14 cellular contexts compared by ENCODE assay signal in the genomic region with DNA sequence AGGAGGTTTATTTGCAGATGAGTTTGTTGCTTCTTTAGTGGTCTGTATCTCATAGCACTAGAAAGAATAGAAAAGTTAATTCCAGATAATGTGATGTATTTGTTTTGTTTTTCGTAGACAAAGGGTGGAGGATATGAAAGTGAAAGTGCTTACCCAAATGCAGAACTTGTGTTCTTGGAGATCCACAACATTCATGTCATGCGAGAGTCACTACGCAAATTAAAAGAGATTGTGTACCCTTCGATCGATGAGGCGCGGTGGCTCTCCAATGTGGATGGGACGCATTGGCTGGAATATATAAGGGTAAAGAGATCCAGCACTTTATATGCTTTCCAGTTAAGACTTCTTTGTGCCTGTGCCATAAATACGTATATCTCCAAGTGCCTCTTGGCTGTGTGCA. TPM values are rescaled to one million over a fixed set of nuclear protein-coding genes. Genes with fewer than 3 reads are reported as not detected.
A peak's percentile ranks its signal among the peaks of the same experiment; 100 is the strongest.
DNase-seq lines count a peak whose midpoint lies in the region; ATAC-seq and TF ChIP-seq lines count a peak whose summit lies in the region.
"Had no signal": no experiment of that assay in that cellular context is flagged by ENCODE, and none has a peak within 500 bp of the region (broad histone marks: within the 10 kb centered on the region; RNA-seq: fewer than 3 reads in every experiment).

No MANE protein-coding gene starts in this region.

- DNase-seq in activated naive CD4-positive, alpha-beta T cell treated with anti-CD3 and anti-CD28 coated beads, Interleukin-2, amount 50 U/mL, for 16 hours: no peak
- peak; percentile 24 for DNase-seq in MV-4-11 (lab: John Stamatoyannopoulos, UW)
- no peak for DNase-seq in central memory CD8-positive, alpha-beta T cell (ENCODE audit: low spot score in 2 of 2)
- no peak for DNase-seq in osteoblast (ENCODE audit: insufficient read length, low spot score, missing footprints)
- DNase-seq in HuH-7 (ENCODE audit: low spot score): no peak
- DNase-seq: activated CD4-positive, CD25-positive, alpha-beta regulatory T cell treated with anti-CD3 and anti-CD28 coated beads, Interleukin-2, amount 50 U/mL, for 72 hours; esophagus squamous epithelium; NCI-H187 treated with DMSO at 0.1 percent for 48 hours; NCI-H82 had no signal

- H3K4me1 Mint-ChIP-seq in activated naive CD4-positive, alpha-beta T cell treated with anti-CD3 and anti-CD28 coated beads, Interleukin-2, amount 50 U/mL, for 24 hours: peaks cover 37% of the 10 kb centered on the region
- H3K4me1 Mint-ChIP-seq in central memory CD8-positive, alpha-beta T cell: peaks cover 28% of the 10 kb centered on the region

- H3K27me3 Mint-ChIP-seq in activated naive CD4-positive, alpha-beta T cell treated with anti-CD3 and anti-CD28 coated beads, Interleukin-2, amount 50 U/mL, for 24 hours: no peaks in the 10 kb centered on the region
- no peaks in the 10 kb centered on the region for H3K27me3 Mint-ChIP-seq in central memory CD8-positive, alpha-beta T cell

- H2AFZ ChIP-seq in osteoblast (ENCODE audit: low read length): no peak overlapping the region

- peaks cover 8% of the 10 kb centered on the region for H3K4me1 ChIP-seq in osteoblast (ENCODE audit: insufficient read depth, low read length)
- H3K4me1 ChIP-seq: esophagus squamous epithelium, vagina had no signal

- H4K20me1 ChIP-seq in osteoblast (ENCODE audit: insufficient read depth, low read length): no peaks in the 10 kb centered on the region

- no peaks in the 10 kb centered on the region for H3K27me3 ChIP-seq in osteoblast (ENCODE audit: insufficient read depth, low read length)
- H3K27me3 ChIP-seq: esophagus squamous epithelium, vagina had no signal

- no peak overlapping the region for H3K27ac ChIP-seq in osteoblast (ENCODE audit: low read depth, low read length)
- H3K27ac ChIP-seq: esophagus squamous epithelium, KMS-11, vagina had no signal

- no peaks in the 10 kb centered on the region for H3K9me3 Mint-ChIP-seq in activated naive CD4-positive, alpha-beta T cell treated with anti-CD3 and anti-CD28 coated beads, Interleukin-2, amount 50 U/mL, for 24 hours
- no peaks in the 10 kb centered on the region for H3K9me3 Mint-ChIP-seq in central memory CD8-positive, alpha-beta T cell

- H3K36me3 ChIP-seq in osteoblast (ENCODE audit: insufficient read depth, low read length): peaks cover 23% of the 10 kb centered on the region

- no peak overlapping the region for H3K4me3 ChIP-seq in osteoblast (ENCODE audit: insufficient read depth, low read length)
- H3K4me3 ChIP-seq: esophagus squamous epithelium, vagina had no signal

- peak overlapping the region; percentile 52 for H3K4me3 Mint-ChIP-seq in activated naive CD4-positive, alpha-beta T cell treated with anti-CD3 and anti-CD28 coated beads, Interleukin-2, amount 50 U/mL, for 24 hours
- no peak overlapping the region for H3K4me3 Mint-ChIP-seq in central memory CD8-positive, alpha-beta T cell

- peaks cover 23% of the 10 kb centered on the region for H3K36me3 Mint-ChIP-seq in activated naive CD4-positive, alpha-beta T cell treated with anti-CD3 and anti-CD28 coated beads, Interleukin-2, amount 50 U/mL, for 24 hours
- peaks cover 56% of the 10 kb centered on the region for H3K36me3 Mint-ChIP-seq in central memory CD8-positive, alpha-beta T cell (ENCODE audit: insufficient read depth)

- H3K9me3 ChIP-seq in osteoblast (ENCODE audit: low read depth, low read length): no peaks in the 10 kb centered on the region
- H3K9me3 ChIP-seq: esophagus squamous epithelium, vagina had no signal

- no peak overlapping the region for H3K27ac Mint-ChIP-seq in activated naive CD4-positive, alpha-beta T cell treated with anti-CD3 and anti-CD28 coated beads, Interleukin-2, amount 50 U/mL, for 24 hours
- H3K27ac Mint-ChIP-seq in central memory CD8-positive, alpha-beta T cell (ENCODE audit: low read depth): peak overlapping the region; percentile 52

- TF ChIP-seq CTCF in osteoblast (IDR thresholded peaks at IDR 0.05; ENCODE audit: extremely low read depth, low read depth, low read length): no peak

- no peaks in the 10 kb centered on the region for H3K79me2 ChIP-seq in osteoblast (ENCODE audit: insufficient read depth, low read length)

- ATAC-seq in central memory CD8-positive, alpha-beta T cell (replicated peaks; ENCODE audit: extremely low read depth, poor library complexity, severe bottlenecking): no peak
- ATAC-seq in GM18520 (IDR thresholded peaks at IDR 0.05; ENCODE audit: unreplicated experiment) (no peak), HG02885 (IDR thresholded peaks at IDR 0.05; ENCODE audit: poor library complexity, unreplicated experiment) (no peak)

- no peak overlapping the region for H3K4me2 ChIP-seq in osteoblast (ENCODE audit: insufficient read depth, low read length)
- H3K4me2 ChIP-seq: KMS-11 had no signal

RNA-seq across cellular contexts. Expression of gene MTMR1, which starts 43.3 kb away (rescaled TPM):
- total RNA-seq in osteoblast: 16.5 and 17.0 TPM in 2 replicates
